In the genomic region with DNA sequence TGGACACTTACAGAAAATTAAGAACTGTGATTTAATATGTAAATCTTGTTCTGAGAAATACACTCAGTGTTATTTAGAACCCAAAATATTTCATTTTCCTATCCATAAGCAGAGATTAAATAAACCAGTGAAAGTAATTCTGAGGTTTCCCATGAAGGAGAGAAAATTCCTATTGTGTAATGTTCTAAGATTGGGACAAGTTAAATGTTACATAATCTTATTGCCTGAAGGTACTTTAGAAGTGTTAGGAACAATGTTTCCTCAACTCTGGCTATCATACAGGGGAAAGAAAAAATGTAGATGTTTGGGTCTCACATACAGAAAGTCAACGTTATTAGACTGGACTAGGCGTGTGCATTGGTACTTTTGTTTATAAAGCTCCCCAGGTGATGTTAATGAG, we compare ENCODE assay signal across 33 cellular contexts.
"Had no signal": no experiment of that assay in that cellular context is flagged by ENCODE, and none has a peak within 500 bp of the region (broad histone marks: within the 10 kb centered on the region; RNA-seq: fewer than 3 reads in every experiment).

No MANE protein-coding gene starts in this region.

- H3K9me3 ChIP-seq: adrenal gland, body of pancreas had no signal

- ATAC-seq: activated CD4-positive, alpha-beta T cell treated with anti-CD3 and anti-CD28 coated beads for 36 hours; activated CD8-positive, alpha-beta T cell treated with anti-CD3 and anti-CD28 coated beads for 36 hours; activated naive CD4-positive, alpha-beta T cell treated with anti-CD3 and anti-CD28 coated beads, Interleukin-2, amount 50 U/mL, for 72 hours; activated T-cell treated with anti-CD3 and anti-CD28 coated beads, Interleukin-2, amount 50 U/mL, for 4 hours; activated T-cell treated with anti-CD3 and anti-CD28 coated beads, Interleukin-2, amount 50 U/mL, for 72 hours; activated T-helper 17 cell treated with anti-CD3 and anti-CD28 coated beads, Interleukin-2, amount 50 U/mL, for 72 hours; body of pancreas had no signal

- H3K36me3 Mint-ChIP-seq: activated naive CD4-positive, alpha-beta T cell treated with anti-CD3 and anti-CD28 coated beads, Interleukin-2, amount 50 U/mL, for 72 hours; activated naive CD8-positive, alpha-beta T cell treated with anti-CD3 and anti-CD28 coated beads for 36 hours had no signal

- H3K27ac Mint-ChIP-seq: activated B cell treated with CpG ODN at 0.5 μM for 24 hours; activated CD4-positive, alpha-beta T cell treated with anti-CD3 and anti-CD28 coated beads for 36 hours; activated CD4-positive, alpha-beta T cell treated with anti-CD3 and anti-CD28 coated beads, Interleukin-2, amount 10 ng/mL, durations not matched to agents 7 days and 5 days; activated CD8-positive, alpha-beta T cell treated with anti-CD3 and anti-CD28 coated beads for 36 hours; activated naive CD4-positive, alpha-beta T cell treated with anti-CD3 and anti-CD28 coated beads for 36 hours; activated naive CD4-positive, alpha-beta T cell treated with anti-CD3 and anti-CD28 coated beads, Interleukin-2, amount 50 U/mL, for 72 hours; activated naive CD8-positive, alpha-beta T cell treated with anti-CD3 and anti-CD28 coated beads for 36 hours; activated T-cell treated with anti-CD3 and anti-CD28 coated beads, Interleukin-2, amount 50 U/mL, for 72 hours; activated T-helper 1 cell treated with anti-CD3 and anti-CD28 coated beads, Interleukin-12 subunit alpha, Interleukin-12 subunit beta, Interleukin-2, Interleukin-4 antibody, amounts not matched to agents 30 ng/mL and 10 ng/mL and 1 ng/mL, durations not matched to agents 14 hours and 24 hours and 36 hours; activated T-helper 17 cell treated with anti-CD3 and anti-CD28 coated beads, Interleukin-2, amount 50 U/mL, for 72 hours; T-helper 1 cell treated with Interleukin-12 subunit alpha and Interleukin-12 subunit beta and Interleukin-4 antibody, amounts not matched to agents 30 μg/mL and 1 μg/mL, for 36 hours; T-helper 2 cell treated with Interferon-gamma antibody and Interleukin-4, amounts not matched to agents 5 μg/mL and 100 μg/mL, for 36 hours had no signal

- H3K9me3 Mint-ChIP-seq: T-helper 1 cell treated with Interleukin-12 subunit alpha and Interleukin-12 subunit beta and Interleukin-4 antibody, amounts not matched to agents 30 μg/mL and 1 μg/mL, for 36 hours had no signal

- H3K27me3 Mint-ChIP-seq: activated B cell treated with CpG ODN at 0.5 μM for 24 hours; activated CD4-positive, alpha-beta T cell treated with anti-CD3 and anti-CD28 coated beads for 36 hours; activated CD4-positive, alpha-beta T cell treated with anti-CD3 and anti-CD28 coated beads, Interleukin-2, amount 10 ng/mL, durations not matched to agents 7 days and 5 days; activated CD8-positive, alpha-beta T cell treated with anti-CD3 and anti-CD28 coated beads for 36 hours; activated naive CD8-positive, alpha-beta T cell treated with anti-CD3 and anti-CD28 coated beads for 36 hours; activated T-helper 17 cell treated with anti-CD3 and anti-CD28 coated beads, Interleukin-2, amount 50 U/mL, for 72 hours had no signal

- DNase-seq: activated B cell treated with CpG ODN at 0.5 μM for 24 hours; activated CD4-positive, alpha-beta T cell treated with anti-CD3 and anti-CD28 coated beads for 1 hour; activated CD4-positive, alpha-beta T cell treated with anti-CD3 and anti-CD28 coated beads for 36 hours; activated CD4-positive, alpha-beta T cell treated with anti-CD3 and anti-CD28 coated beads for 48 hours; activated CD4-positive, alpha-beta T cell treated with anti-CD3 and anti-CD28 coated beads, Interleukin-2, amount 10 ng/mL, durations not matched to agents 7 days and 5 days; activated CD4-positive, alpha-beta T cell treated with anti-CD3 and anti-CD28 coated beads, Interleukin-2, amount 50 U/mL, for 48 hours; activated CD8-positive, alpha-beta memory T cell treated with anti-CD3 and anti-CD28 coated beads, Interleukin-2, amount 50 U/mL, for 4 hours; activated CD8-positive, alpha-beta T cell treated with anti-CD3 and anti-CD28 coated beads for 36 hours; activated effector memory CD4-positive, alpha-beta T cell treated with anti-CD3 and anti-CD28 coated beads, Interleukin-2, amount 50 U/mL, for 16 hours; activated gamma-delta T cell treated with Interleukin-2 at 50 U/mL for 16 hours; activated naive CD4-positive, alpha-beta T cell; activated naive CD4-positive, alpha-beta T cell treated with anti-CD3 and anti-CD28 coated beads for 36 hours; activated naive CD4-positive, alpha-beta T cell treated with anti-CD3 and anti-CD28 coated beads, Interleukin-2, amount 50 U/mL, for 16 hours; activated naive CD8-positive, alpha-beta T cell treated with anti-CD3 and anti-CD28 coated beads for 36 hours; activated T-cell treated with anti-CD3 and anti-CD28 coated beads for 4 hours; activated T-cell treated with anti-CD3 and anti-CD28 coated beads, Interleukin-2, amount 50 U/mL, for 1 hour; activated T-cell treated with anti-CD3 and anti-CD28 coated beads, Interleukin-2, amount 50 U/mL, for 4 hours; activated T-cell treated with anti-CD3 and anti-CD28 coated beads, Interleukin-2, amount 50 U/mL, for 72 hours; adrenal gland; amniotic stem cell; aorta; body of pancreas; brain microvascular endothelial cell; central memory CD4-positive, alpha-beta T cell; T-helper 1 cell; T-helper 2 cell; T-helper 9 cell had no signal

- H3K4me3 ChIP-seq: adrenal gland, body of pancreas had no signal

- H3K27me3 ChIP-seq: adrenal gland, body of pancreas, brain microvascular endothelial cell had no signal

- H3K27ac ChIP-seq: adrenal gland, body of pancreas, brain microvascular endothelial cell, VCaP had no signal

- H3K4me3 Mint-ChIP-seq: activated B cell treated with CpG ODN at 0.5 μM for 24 hours; activated CD4-positive, alpha-beta T cell treated with anti-CD3 and anti-CD28 coated beads for 36 hours; activated CD4-positive, alpha-beta T cell treated with anti-CD3 and anti-CD28 coated beads, Interleukin-2, amount 10 ng/mL, durations not matched to agents 7 days and 5 days; activated CD8-positive, alpha-beta T cell treated with anti-CD3 and anti-CD28 coated beads for 36 hours; activated naive CD4-positive, alpha-beta T cell treated with anti-CD3 and anti-CD28 coated beads for 36 hours; activated naive CD8-positive, alpha-beta T cell treated with anti-CD3 and anti-CD28 coated beads for 36 hours; activated T-cell treated with anti-CD3 and anti-CD28 coated beads, Interleukin-2, amount 50 U/mL, for 4 hours; activated T-cell treated with anti-CD3 and anti-CD28 coated beads, Interleukin-2, amount 50 U/mL, for 72 hours; activated T-helper 1 cell treated with anti-CD3 and anti-CD28 coated beads, Interleukin-12 subunit alpha, Interleukin-12 subunit beta, Interleukin-2, Interleukin-4 antibody, amounts not matched to agents 30 ng/mL and 10 ng/mL and 1 ng/mL, durations not matched to agents 14 hours and 24 hours and 36 hours; activated T-helper 17 cell treated with anti-CD3 and anti-CD28 coated beads, Interleukin-2, amount 50 U/mL, for 72 hours; T-helper 1 cell treated with Interleukin-12 subunit alpha and Interleukin-12 subunit beta and Interleukin-4 antibody, amounts not matched to agents 30 μg/mL and 1 μg/mL, for 36 hours; T-helper 2 cell treated with Interferon-gamma antibody and Interleukin-4, amounts not matched to agents 5 μg/mL and 100 μg/mL, for 36 hours had no signal

- H3K36me3 ChIP-seq: adrenal gland, brain microvascular endothelial cell had no signal

- H3K4me1 Mint-ChIP-seq: activated B cell treated with CpG ODN at 0.5 μM for 24 hours; activated CD4-positive, alpha-beta T cell treated with anti-CD3 and anti-CD28 coated beads for 36 hours; activated CD4-positive, alpha-beta T cell treated with anti-CD3 and anti-CD28 coated beads, Interleukin-2, amount 10 ng/mL, durations not matched to agents 7 days and 5 days; activated naive CD8-positive, alpha-beta T cell treated with anti-CD3 and anti-CD28 coated beads for 36 hours; activated T-helper 17 cell treated with anti-CD3 and anti-CD28 coated beads, Interleukin-2, amount 50 U/mL, for 72 hours had no signal

- H3K4me1 ChIP-seq: adrenal gland, body of pancreas had no signal
